25 cellular contexts compared by ENCODE assay signal in genomic region chr3:143439785-143440184, GRCh38.
"Had no signal": no experiment of that assay in that cellular context is flagged by ENCODE, and none has a peak within 500 bp of the region (broad histone marks: within the 10 kb centered on the region; RNA-seq: fewer than 3 reads in every experiment).

No MANE protein-coding gene starts in this region.

- H3K4me3 ChIP-seq: adrenal gland, ascending aorta, sigmoid colon, smooth muscle cell, stomach, suprapubic skin, tibial nerve, uterus had no signal

- H3K27me3 ChIP-seq: adrenal gland, ascending aorta, brain microvascular endothelial cell, sigmoid colon, stomach, suprapubic skin, tibial nerve, uterus had no signal

- H3K4me2 ChIP-seq: smooth muscle cell had no signal

- DNase-seq: activated CD4-positive, alpha-beta T cell treated with anti-CD3 and anti-CD28 coated beads, Interleukin-2, amount 50 U/mL, for 1 hour; activated CD8-positive, alpha-beta memory T cell treated with anti-CD3 and anti-CD28 coated beads for 24 hours; activated CD8-positive, alpha-beta memory T cell treated with anti-CD3 and anti-CD28 coated beads, Interleukin-2, amount 50 U/mL, for 4 hours; activated T-cell treated with anti-CD3 and anti-CD28 coated beads, Interleukin-2, amount 50 U/mL, for 24 hours; adrenal gland; brain microvascular endothelial cell; caudate nucleus; dermis blood vessel endothelial cell; effector memory CD4-positive, alpha-beta T cell; hippocampal formation; naive B cell; retina; sigmoid colon; stimulated activated CD4-positive, alpha-beta T cell treated with anti-CD3 and anti-CD28 coated beads, Interleukin-15, amount 100 ng/mL, for 24 hours; stomach; uterus had no signal

- H3K4me1 ChIP-seq: sigmoid colon, uterus had no signal

- H3K27ac ChIP-seq: adrenal gland, ascending aorta, brain microvascular endothelial cell, sigmoid colon, stomach, suprapubic skin, tibial nerve, uterus, VCaP had no signal

- ATAC-seq: activated CD4-positive, CD25-positive, alpha-beta regulatory T cell treated with anti-CD3 and anti-CD28 coated beads, Interleukin-2, amount 50 U/mL, for 24 hours; activated naive CD4-positive, alpha-beta T cell treated with anti-CD3 and anti-CD28 coated beads, Interleukin-2, amount 50 U/mL, for 72 hours; activated T-helper 17 cell treated with anti-CD3 and anti-CD28 coated beads, Interleukin-2, amount 50 U/mL, for 72 hours; stimulated activated memory B cell treated with anti-CD40 and anti-IgM and Interleukin-4, amounts not matched to agents 10 μg/mL and 1 μg/mL and 100 μg/mL, for 72 hours had no signal

- H3K9me3 ChIP-seq: adrenal gland, ascending aorta, sigmoid colon, stomach, suprapubic skin, tibial nerve, uterus had no signal

- H3K36me3 ChIP-seq: adrenal gland, ascending aorta, brain microvascular endothelial cell, sigmoid colon, stomach, suprapubic skin, tibial nerve, uterus had no signal
